Comparison of ENCODE assay signal across 1 cellular context in genomic region chr7:88759216-88759955, GRCh38.
A peak's percentile ranks its signal among the peaks of the same experiment; 100 is the strongest.
TF ChIP-seq lines count a peak whose summit lies in the region.

Gene ZNF804B (plus strand): TSS chr7:88759700. CDS start chr7:88759977, 277 bp downstream.

TF ChIP-seq in WTC11, 78 proteins besides CTCF, POLR2A, EP300 and RAD21 (continued from another document):
- TF ChIP-seq NFE2L1 (CRISPR knock-in tag; IDR thresholded peaks at IDR 0.05): 0 out of 2 replicates have a peak, but pooled peaks have one; percentile 24
- no peak for TF ChIP-seq CDX4 (CRISPR knock-in tag; IDR thresholded peaks at IDR 0.05; ENCODE audit: borderline replicate concordance)
- TF ChIP-seq SMAD3 (CRISPR knock-in tag; IDR thresholded peaks at IDR 0.05; ENCODE audit: borderline replicate concordance): no peak
- TF ChIP-seq TP53 (CRISPR knock-in tag; IDR thresholded peaks at IDR 0.05): peak; percentile 34; the same call in 1 of the 2 replicates
- TF ChIP-seq RELA (CRISPR knock-in tag; IDR thresholded peaks at IDR 0.05; ENCODE audit: borderline replicate concordance): peak; percentile 47; the same call in 1 of the 2 replicates
- no peak for TF ChIP-seq AR (CRISPR knock-in tag; IDR thresholded peaks at IDR 0.05)
- TF ChIP-seq, protein P1, sequence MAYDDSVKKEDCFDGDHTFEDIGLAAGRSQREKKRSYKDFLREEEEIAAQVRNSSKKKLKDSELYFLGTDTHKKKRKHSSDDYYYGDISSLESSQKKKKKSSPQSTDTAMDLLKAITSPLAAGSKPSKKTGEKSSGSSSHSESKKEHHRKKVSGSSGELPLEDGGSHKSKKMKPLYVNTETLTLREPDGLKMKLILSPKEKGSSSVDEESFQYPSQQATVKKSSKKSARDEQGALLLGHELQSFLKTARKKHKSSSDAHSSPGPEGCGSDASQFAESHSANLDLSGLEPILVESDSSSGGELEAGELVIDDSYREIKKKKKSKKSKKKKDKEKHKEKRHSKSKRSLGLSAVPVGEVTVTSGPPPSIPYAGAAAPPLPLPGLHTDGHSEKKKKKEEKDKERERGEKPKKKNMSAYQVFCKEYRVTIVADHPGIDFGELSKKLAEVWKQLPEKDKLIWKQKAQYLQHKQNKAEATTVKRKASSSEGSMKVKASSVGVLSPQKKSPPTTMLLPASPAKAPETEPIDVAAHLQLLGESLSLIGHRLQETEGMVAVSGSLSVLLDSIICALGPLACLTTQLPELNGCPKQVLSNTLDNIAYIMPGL (CRISPR knock-in tag; IDR thresholded peaks at IDR 0.05): peak; percentile 90; the same call in 1 of the 2 replicates
- TF ChIP-seq, protein P2, sequence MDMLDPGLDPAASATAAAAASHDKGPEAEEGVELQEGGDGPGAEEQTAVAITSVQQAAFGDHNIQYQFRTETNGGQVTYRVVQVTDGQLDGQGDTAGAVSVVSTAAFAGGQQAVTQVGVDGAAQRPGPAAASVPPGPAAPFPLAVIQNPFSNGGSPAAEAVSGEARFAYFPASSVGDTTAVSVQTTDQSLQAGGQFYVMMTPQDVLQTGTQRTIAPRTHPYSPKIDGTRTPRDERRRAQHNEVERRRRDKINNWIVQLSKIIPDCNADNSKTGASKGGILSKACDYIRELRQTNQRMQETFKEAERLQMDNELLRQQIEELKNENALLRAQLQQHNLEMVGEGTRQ (CRISPR knock-in tag; IDR thresholded peaks at IDR 0.05): no peak
- no peak; the same call in 1 of the 2 replicates for TF ChIP-seq FOXK1 (CRISPR knock-in tag; IDR thresholded peaks at IDR 0.05)
- TF ChIP-seq ZNF317 (CRISPR knock-in tag; IDR thresholded peaks at IDR 0.05; ENCODE audit: borderline replicate concordance, low read depth): 0 out of 2 replicates have a peak, but pooled peaks have one; percentile 9
- no peak; the same call in 1 of the 2 replicates for TF ChIP-seq FOXP1 (CRISPR knock-in tag; IDR thresholded peaks at IDR 0.05; ENCODE audit: borderline replicate concordance)
- no peak for TF ChIP-seq NR3C1 (CRISPR knock-in tag; conservative IDR thresholded peaks at IDR 0.05; ENCODE audit: low read depth)
- TF ChIP-seq E2F5 (CRISPR knock-in tag; IDR thresholded peaks at IDR 0.05): peak; percentile 61
- TF ChIP-seq SOX15 (CRISPR knock-in tag; IDR thresholded peaks at IDR 0.05): no peak
- TF ChIP-seq, protein P3, sequence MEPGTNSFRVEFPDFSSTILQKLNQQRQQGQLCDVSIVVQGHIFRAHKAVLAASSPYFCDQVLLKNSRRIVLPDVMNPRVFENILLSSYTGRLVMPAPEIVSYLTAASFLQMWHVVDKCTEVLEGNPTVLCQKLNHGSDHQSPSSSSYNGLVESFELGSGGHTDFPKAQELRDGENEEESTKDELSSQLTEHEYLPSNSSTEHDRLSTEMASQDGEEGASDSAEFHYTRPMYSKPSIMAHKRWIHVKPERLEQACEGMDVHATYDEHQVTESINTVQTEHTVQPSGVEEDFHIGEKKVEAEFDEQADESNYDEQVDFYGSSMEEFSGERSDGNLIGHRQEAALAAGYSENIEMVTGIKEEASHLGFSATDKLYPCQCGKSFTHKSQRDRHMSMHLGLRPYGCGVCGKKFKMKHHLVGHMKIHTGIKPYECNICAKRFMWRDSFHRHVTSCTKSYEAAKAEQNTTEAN (CRISPR knock-in tag; IDR thresholded peaks at IDR 0.05): 0 out of 2 replicates have a peak, but pooled peaks have one; percentile 37
- TF ChIP-seq IRF1 (CRISPR knock-in tag; IDR thresholded peaks at IDR 0.05): no peak
- no peak for TF ChIP-seq ZNF138 (CRISPR knock-in tag; conservative IDR thresholded peaks at IDR 0.05)
- no peak for TF ChIP-seq ZNF121 (CRISPR knock-in tag; IDR thresholded peaks at IDR 0.05)
- TF ChIP-seq ZNF232 (CRISPR knock-in tag; IDR thresholded peaks at IDR 0.05): 0 out of 2 replicates have a peak, but pooled peaks have one; percentile 39
- no peak for TF ChIP-seq TCF7 (CRISPR knock-in tag; IDR thresholded peaks at IDR 0.05; ENCODE audit: low read depth)
- TF ChIP-seq ZNF423 (CRISPR knock-in tag; IDR thresholded peaks at IDR 0.05): no peak
- TF ChIP-seq ATF1 (CRISPR knock-in tag; IDR thresholded peaks at IDR 0.05): 0 out of 2 replicates have a peak, but pooled peaks have one; percentile 40
- TF ChIP-seq NFATC4 (CRISPR knock-in tag; IDR thresholded peaks at IDR 0.05): no peak
- 0 out of 2 replicates have a peak, but pooled peaks have one; percentile 7 for TF ChIP-seq TEAD4 (CRISPR knock-in tag; IDR thresholded peaks at IDR 0.05)
- TF ChIP-seq NFYB (CRISPR knock-in tag; conservative IDR thresholded peaks at IDR 0.05; ENCODE audit: low read depth): no peak
- 0 out of 2 replicates have a peak, but pooled peaks have one; percentile 21 for TF ChIP-seq ESRRA (CRISPR knock-in tag; IDR thresholded peaks at IDR 0.05; ENCODE audit: borderline replicate concordance)
- no peak for TF ChIP-seq GTF2I (CRISPR knock-in tag; conservative IDR thresholded peaks at IDR 0.05)
- no peak for TF ChIP-seq PRRX2 (CRISPR knock-in tag; IDR thresholded peaks at IDR 0.05)
- TF ChIP-seq RORB (CRISPR knock-in tag; IDR thresholded peaks at IDR 0.05): no peak
- no peak; the same call in 1 of the 2 replicates for TF ChIP-seq SP1 (CRISPR knock-in tag; conservative IDR thresholded peaks at IDR 0.05)
- peak; percentile 84; the same call in 1 of the 2 replicates for TF ChIP-seq ELF4 (CRISPR knock-in tag; IDR thresholded peaks at IDR 0.05; ENCODE audit: low read depth)
- 0 out of 2 replicates have a peak, but pooled peaks have one; percentile 40 for TF ChIP-seq ETV6 (CRISPR knock-in tag; IDR thresholded peaks at IDR 0.05)
- no peak for TF ChIP-seq ZNF512 (CRISPR knock-in tag; IDR thresholded peaks at IDR 0.05; ENCODE audit: borderline replicate concordance)
- peak; percentile 55; the same call in 1 of the 2 replicates for TF ChIP-seq ZNF416 (CRISPR knock-in tag; IDR thresholded peaks at IDR 0.05)
- TF ChIP-seq, protein P4, sequence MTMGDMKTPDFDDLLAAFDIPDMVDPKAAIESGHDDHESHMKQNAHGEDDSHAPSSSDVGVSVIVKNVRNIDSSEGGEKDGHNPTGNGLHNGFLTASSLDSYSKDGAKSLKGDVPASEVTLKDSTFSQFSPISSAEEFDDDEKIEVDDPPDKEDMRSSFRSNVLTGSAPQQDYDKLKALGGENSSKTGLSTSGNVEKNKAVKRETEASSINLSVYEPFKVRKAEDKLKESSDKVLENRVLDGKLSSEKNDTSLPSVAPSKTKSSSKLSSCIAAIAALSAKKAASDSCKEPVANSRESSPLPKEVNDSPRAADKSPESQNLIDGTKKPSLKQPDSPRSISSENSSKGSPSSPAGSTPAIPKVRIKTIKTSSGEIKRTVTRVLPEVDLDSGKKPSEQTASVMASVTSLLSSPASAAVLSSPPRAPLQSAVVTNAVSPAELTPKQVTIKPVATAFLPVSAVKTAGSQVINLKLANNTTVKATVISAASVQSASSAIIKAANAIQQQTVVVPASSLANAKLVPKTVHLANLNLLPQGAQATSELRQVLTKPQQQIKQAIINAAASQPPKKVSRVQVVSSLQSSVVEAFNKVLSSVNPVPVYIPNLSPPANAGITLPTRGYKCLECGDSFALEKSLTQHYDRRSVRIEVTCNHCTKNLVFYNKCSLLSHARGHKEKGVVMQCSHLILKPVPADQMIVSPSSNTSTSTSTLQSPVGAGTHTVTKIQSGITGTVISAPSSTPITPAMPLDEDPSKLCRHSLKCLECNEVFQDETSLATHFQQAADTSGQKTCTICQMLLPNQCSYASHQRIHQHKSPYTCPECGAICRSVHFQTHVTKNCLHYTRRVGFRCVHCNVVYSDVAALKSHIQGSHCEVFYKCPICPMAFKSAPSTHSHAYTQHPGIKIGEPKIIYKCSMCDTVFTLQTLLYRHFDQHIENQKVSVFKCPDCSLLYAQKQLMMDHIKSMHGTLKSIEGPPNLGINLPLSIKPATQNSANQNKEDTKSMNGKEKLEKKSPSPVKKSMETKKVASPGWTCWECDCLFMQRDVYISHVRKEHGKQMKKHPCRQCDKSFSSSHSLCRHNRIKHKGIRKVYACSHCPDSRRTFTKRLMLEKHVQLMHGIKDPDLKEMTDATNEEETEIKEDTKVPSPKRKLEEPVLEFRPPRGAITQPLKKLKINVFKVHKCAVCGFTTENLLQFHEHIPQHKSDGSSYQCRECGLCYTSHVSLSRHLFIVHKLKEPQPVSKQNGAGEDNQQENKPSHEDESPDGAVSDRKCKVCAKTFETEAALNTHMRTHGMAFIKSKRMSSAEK (CRISPR knock-in tag; IDR thresholded peaks at IDR 0.05; ENCODE audit: borderline replicate concordance): no peak
- TF ChIP-seq TEAD1 (CRISPR knock-in tag; IDR thresholded peaks at IDR 0.05): no peak
- TF ChIP-seq STAT6 (CRISPR knock-in tag; conservative IDR thresholded peaks at IDR 0.05; ENCODE audit: low read depth): no peak
- TF ChIP-seq CREB1 (CRISPR knock-in tag; IDR thresholded peaks at IDR 0.05): no peak
- TF ChIP-seq USF1 (CRISPR knock-in tag; IDR thresholded peaks at IDR 0.05): no peak; the same call in 1 of the 2 replicates
- 0 out of 2 replicates have a peak, but pooled peaks have one; percentile 32 for TF ChIP-seq MYBL2 (CRISPR knock-in tag; IDR thresholded peaks at IDR 0.05)
